17 cellular contexts compared by ENCODE assay signal in the genomic region with DNA sequence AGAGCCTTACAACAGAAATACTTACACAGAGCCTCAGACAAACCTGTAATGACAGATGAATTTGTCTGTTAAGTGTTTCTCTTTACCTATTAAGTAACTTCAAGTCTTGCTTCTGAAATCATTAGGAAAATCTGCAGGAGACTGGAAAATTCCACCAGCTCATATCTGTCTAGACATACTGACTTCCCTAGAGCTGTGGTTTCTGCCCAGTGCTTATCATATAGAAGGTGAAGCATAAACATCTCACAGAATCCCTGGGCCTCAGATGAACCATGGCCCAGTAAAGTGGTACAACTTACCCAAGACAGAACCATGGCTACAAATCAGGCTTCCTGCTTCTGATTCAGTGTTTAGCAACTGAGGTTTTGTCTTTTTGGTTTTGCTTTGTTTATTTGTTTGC.
"Had no signal": no experiment of that assay in that cellular context is flagged by ENCODE, and none has a peak within 500 bp of the region (broad histone marks: within the 10 kb centered on the region; RNA-seq: fewer than 3 reads in every experiment).

No MANE protein-coding gene starts in this region.

- H3K27ac ChIP-seq: adrenal gland, body of pancreas, epithelial cell of prostate, gastroesophageal sphincter, heart right ventricle, psoas muscle, right lobe of liver had no signal

- ATAC-seq: body of pancreas; effector memory CD8-positive, alpha-beta T cell; gastroesophageal sphincter; heart right ventricle; psoas muscle; right lobe of liver had no signal

- H3K4me3 Mint-ChIP-seq: central memory CD8-positive, alpha-beta T cell; effector memory CD8-positive, alpha-beta T cell; neural crest cell; stimulated activated naive CD8-positive, alpha-beta T cell treated with anti-CD3 and anti-CD28 coated beads, Interleukin-15, amount 100 ng/mL, for 72 hours had no signal

- H3K4me1 Mint-ChIP-seq: central memory CD8-positive, alpha-beta T cell; neural crest cell had no signal

- H3K36me3 ChIP-seq: adrenal gland, gastroesophageal sphincter, heart right ventricle, right lobe of liver had no signal

- H3K27ac Mint-ChIP-seq: effector memory CD8-positive, alpha-beta T cell; stimulated activated naive CD8-positive, alpha-beta T cell treated with anti-CD3 and anti-CD28 coated beads, Interleukin-15, amount 100 ng/mL, for 72 hours had no signal

- H3K27me3 Mint-ChIP-seq: central memory CD8-positive, alpha-beta T cell; effector memory CD8-positive, alpha-beta T cell; stimulated activated naive CD8-positive, alpha-beta T cell treated with anti-CD3 and anti-CD28 coated beads, Interleukin-15, amount 100 ng/mL, for 72 hours had no signal

- H3K4me1 ChIP-seq: adrenal gland, body of pancreas, gastroesophageal sphincter, heart right ventricle, psoas muscle, right lobe of liver had no signal

- H3K9me3 Mint-ChIP-seq: neural crest cell; stimulated activated naive CD8-positive, alpha-beta T cell treated with anti-CD3 and anti-CD28 coated beads, Interleukin-15, amount 100 ng/mL, for 72 hours had no signal

- DNase-seq: activated CD4-positive, CD25-positive, alpha-beta regulatory T cell treated with anti-CD3 and anti-CD28 coated beads, Interleukin-2, amount 50 U/mL, for 72 hours; activated naive CD4-positive, alpha-beta T cell treated with anti-CD3 and anti-CD28 coated beads, Interleukin-2, amount 50 U/mL, for 16 hours; activated T-cell treated with anti-CD3 and anti-CD28 coated beads, Interleukin-2, amount 50 U/mL, for 1 hour; adrenal gland; body of pancreas; dermis blood vessel endothelial cell; effector memory CD8-positive, alpha-beta T cell; heart right ventricle; psoas muscle; right lobe of liver; stimulated activated naive CD8-positive, alpha-beta T cell treated with anti-CD3 and anti-CD28 coated beads, Interleukin-15, amount 100 ng/mL, for 72 hours had no signal

- H3K4me3 ChIP-seq: adrenal gland, body of pancreas, gastroesophageal sphincter, heart right ventricle, lung, psoas muscle, right lobe of liver had no signal

- H3K9me3 ChIP-seq: adrenal gland, body of pancreas, gastroesophageal sphincter, heart right ventricle, psoas muscle, right lobe of liver had no signal

- H3K27me3 ChIP-seq: adrenal gland, body of pancreas, gastroesophageal sphincter, heart right ventricle, right lobe of liver had no signal

- FAIRE-seq: islet of Langerhans had no signal
